ENCODE assay signal across 19 cellular contexts in the genomic region with DNA sequence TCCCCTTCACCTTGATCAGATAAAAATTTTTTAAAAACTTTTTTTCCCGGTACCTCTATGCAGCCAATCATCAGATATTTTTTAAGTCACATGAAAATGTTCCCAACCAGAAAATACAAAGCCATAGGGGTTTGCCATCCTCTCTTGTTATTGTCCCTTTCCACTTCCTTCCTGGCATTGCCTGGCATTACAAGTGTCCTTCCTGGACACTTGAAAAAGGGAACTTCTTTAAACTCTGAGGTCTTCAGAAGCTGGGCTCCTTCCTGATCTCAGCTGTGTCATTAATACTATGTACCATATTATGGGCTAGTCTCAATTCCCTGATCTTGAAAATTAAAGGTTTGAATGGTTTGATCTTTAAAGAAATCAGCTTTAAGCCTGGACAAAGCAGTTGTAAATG.
"Had no signal": no experiment of that assay in that cellular context is flagged by ENCODE, and none has a peak within 500 bp of the region (broad histone marks: within the 10 kb centered on the region; RNA-seq: fewer than 3 reads in every experiment).

No MANE protein-coding gene starts in this region.

- ATAC-seq: activated CD8-positive, alpha-beta memory T cell treated with anti-CD3 and anti-CD28 coated beads, Interleukin-2, amount 10 ng/mL, durations not matched to agents 7 days and 5 days; activated T-cell treated with anti-CD3 and anti-CD28 coated beads, Interleukin-2, amount 50 U/mL, for 4 hours; gastrocnemius medialis; left cardiac atrium; pancreas; stimulated activated memory B cell treated with anti-CD40 and anti-IgM and Interleukin-4, amounts not matched to agents 10 μg/mL and 1 μg/mL and 100 μg/mL, for 72 hours had no signal

- H3K9me3 ChIP-seq: adrenal gland, gastrocnemius medialis, heart right ventricle, pancreas, thyroid gland, uterus had no signal

- H3K4me1 ChIP-seq: gastrocnemius medialis, neural progenitor cell, pancreas, thyroid gland, uterus had no signal

- H3K4me2 ChIP-seq: neural progenitor cell had no signal

- H3K4me3 ChIP-seq: adrenal gland, cardiac muscle cell, gastrocnemius medialis, heart right ventricle, neural progenitor cell, pancreas, thyroid gland, uterus had no signal

- H3K36me3 ChIP-seq: adrenal gland, cardiac muscle cell, gastrocnemius medialis, heart right ventricle, neural progenitor cell, pancreas, thyroid gland, uterus, WERI-Rb-1 had no signal

- H3K27ac ChIP-seq: cardiac muscle cell, gastrocnemius medialis, neural progenitor cell, pancreas, thyroid gland, uterus, WERI-Rb-1 had no signal

- DNase-seq: activated CD4-positive, alpha-beta memory T cell treated with anti-CD3 and anti-CD28 coated beads for 36 hours; activated CD8-positive, alpha-beta memory T cell treated with anti-CD3 and anti-CD28 coated beads, Interleukin-2, amount 10 ng/mL, durations not matched to agents 7 days and 5 days; activated effector memory CD4-positive, alpha-beta T cell treated with anti-CD3 and anti-CD28 coated beads, Interleukin-2, amount 50 U/mL, for 16 hours; activated T-cell treated with anti-CD3 and anti-CD28 coated beads, Interleukin-2, amount 50 U/mL, for 4 hours; erythroblast; gastrocnemius medialis; heart right ventricle; left cardiac atrium; pancreas; stimulated activated CD4-positive, alpha-beta T cell treated with anti-CD3 and anti-CD28 coated beads, Interleukin-12 subunit alpha, Interleukin-12 subunit beta, amount 100 ng/mL, for 4 hours; stimulated activated CD4-positive, alpha-beta T cell treated with anti-CD3 and anti-CD28 coated beads, Interleukin-2, amount 100 ng/mL, for 24 hours; T-helper 9 cell; thyroid gland; uterus had no signal

- FAIRE-seq: pancreas had no signal

- H3K9ac ChIP-seq: neural progenitor cell had no signal

- H3K27me3 ChIP-seq: adrenal gland, cardiac muscle cell, gastrocnemius medialis, heart right ventricle, neural progenitor cell, pancreas, thyroid gland, uterus had no signal
